In the genomic region with DNA sequence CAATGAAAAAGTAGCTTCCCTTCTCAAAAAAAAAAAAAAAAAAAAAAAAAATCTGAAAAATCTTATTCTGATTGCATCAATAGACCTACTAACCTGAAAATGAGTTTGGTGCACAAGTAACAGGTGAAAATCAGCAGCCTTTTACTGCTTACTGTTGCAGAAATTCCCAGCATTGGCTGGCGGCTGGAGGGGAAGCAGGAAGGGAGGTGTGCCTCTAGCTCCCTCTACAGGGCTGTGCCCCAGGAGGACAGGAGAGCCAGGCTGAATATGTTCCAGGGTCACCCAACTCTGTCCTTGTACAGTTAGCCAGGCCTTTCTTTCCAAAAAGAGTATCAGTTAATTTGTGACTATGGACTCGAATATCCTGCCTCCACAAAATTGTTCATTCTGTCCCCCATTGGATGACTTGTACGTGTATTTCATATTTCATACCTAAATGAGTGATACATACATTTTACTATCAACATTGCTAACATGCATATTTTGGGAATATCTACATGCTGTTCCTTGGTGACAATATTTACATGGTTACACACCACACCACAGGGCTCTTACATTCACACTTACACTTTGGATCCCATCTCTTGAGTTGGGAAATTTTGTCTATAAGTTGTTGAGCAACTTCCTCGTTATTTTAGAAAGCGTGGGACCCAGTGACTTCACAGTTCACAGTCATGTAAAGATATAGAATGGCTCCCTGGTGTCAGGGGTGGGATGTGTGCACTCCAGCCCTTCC, we compare ENCODE assay signal across 9 cellular contexts.
DNase-seq lines count a peak whose midpoint lies in the region; ATAC-seq and TF ChIP-seq lines count a peak whose summit lies in the region.
"Had no signal": no experiment of that assay in that cellular context is flagged by ENCODE, and none has a peak within 500 bp of the region (broad histone marks: within the 10 kb centered on the region; RNA-seq: fewer than 3 reads in every experiment).

No MANE protein-coding gene starts in this region.

- peak overlapping the region in 1 of 2 donors; percentile 67 for H3K27ac ChIP-seq in lung (ENCODE audit: low read depth in 1 of 2, low read length in 1 of 2)

- no peak overlapping the region for H3K4me3 Mint-ChIP-seq in activated CD4-positive, alpha-beta T cell treated with anti-CD3 and anti-CD28 coated beads for 36 hours
- H3K4me3 Mint-ChIP-seq: naive B cell had no signal

- peaks cover 0 to 15% of the 10 kb centered on the region in 2 donors for H3K4me1 ChIP-seq in lung (ENCODE audit: control insufficient read depth in 2 of 2, insufficient read depth in 2 of 2, low read length in 2 of 2)

- WGBS in lung, 2 donors = 24 to 35% methylated on average over 5 of the region's 5 CpGs

- DNase-seq in AG09309 (ENCODE audit: low read depth) (no peak), NCI-H1694 treated with DMSO at 0.1 percent for 48 hours (lab: John Stamatoyannopoulos, UW) (peak; percentile 43), lung (ENCODE audit: low spot score) (peak; percentile 77)
- peak; percentile 76 for DNase-seq in activated CD4-positive, alpha-beta T cell treated with anti-CD3 and anti-CD28 coated beads for 36 hours
- DNase-seq in effector CD4-positive, alpha-beta T cell = peak; percentile 33
- DNase-seq in stimulated activated CD8-positive, alpha-beta memory T cell treated with anti-CD3 and anti-CD28 coated beads, Interleukin-12 subunit alpha, Interleukin-12 subunit beta, amount 100 ng/mL, for 1 hour (ENCODE audit: low read depth) = peak; percentile 25
- DNase-seq: naive B cell had no signal

- H3K4me3 ChIP-seq in AG09309 (ENCODE audit: control insufficient read depth, low read depth, low read length) (no peak overlapping the region), lung (no peak overlapping the region)

- H3K27me3 Mint-ChIP-seq in activated CD4-positive, alpha-beta T cell treated with anti-CD3 and anti-CD28 coated beads for 36 hours = peaks cover 26% of the 10 kb centered on the region
- H3K27me3 Mint-ChIP-seq: naive B cell had no signal

- intact Hi-C loops in activated CD4-positive, alpha-beta T cell treated with anti-CD3 and anti-CD28 coated beads for 36 hours (cut with DNase I, micrococcal nuclease) = loop anchor here (1.0 to 5.0 kb wide), 3 partner anchors 81 to 127 kb away; no protein-coding TSS in a partner anchor

- no peaks in the 10 kb centered on the region for H3K27me3 ChIP-seq in lung (ENCODE audit: control insufficient read depth, insufficient read depth)

- no peaks in the 10 kb centered on the region for H3K9me3 Mint-ChIP-seq in activated CD4-positive, alpha-beta T cell treated with anti-CD3 and anti-CD28 coated beads for 36 hours (ENCODE audit: low read depth)
- H3K9me3 Mint-ChIP-seq: naive B cell had no signal

- no peaks in the 10 kb centered on the region for H3K9me3 ChIP-seq in lung (ENCODE audit: control insufficient read depth in 2 of 2, insufficient read depth in 1 of 2, low read length in 1 of 2)

- ATAC-seq in GM19043 (IDR thresholded peaks at IDR 0.05; ENCODE audit: low read depth, unreplicated experiment) (peak; percentile 64), lung (ENCODE audit: insufficient read depth, low FRiP score) (peak; percentile 80), HG02588 (IDR thresholded peaks at IDR 0.05; ENCODE audit: unreplicated experiment) (no peak)
- ATAC-seq in activated CD4-positive, alpha-beta T cell treated with anti-CD3 and anti-CD28 coated beads for 36 hours = peak; percentile 78

- H3K27ac Mint-ChIP-seq in activated CD4-positive, alpha-beta T cell treated with anti-CD3 and anti-CD28 coated beads for 36 hours = no peak overlapping the region

- POLR2A ChIA-PET in activated CD4-positive, alpha-beta T cell treated with anti-CD3 and anti-CD28 coated beads for 36 hours (lab: Charles Lee) = no interaction called here

- TF ChIP-seq CTCF in AG09309 (IDR thresholded peaks at IDR 0.05; ENCODE audit: control insufficient read depth, insufficient read depth, low read depth, low read length, missing control alignments) (peak; percentile 95), lung (IDR thresholded peaks at IDR 0.05; ENCODE audit: control extremely low read depth, extremely low read depth) (peak; percentile 70)

- no peaks in the 10 kb centered on the region for H3K36me3 ChIP-seq in lung (ENCODE audit: control insufficient read depth in 2 of 2, insufficient read depth in 2 of 2, low read length in 2 of 2)

- CTCF ChIA-PET in activated CD4-positive, alpha-beta T cell treated with anti-CD3 and anti-CD28 coated beads for 36 hours (lab: Charles Lee) = interaction anchor here (0.7 to 3.9 kb wide), 16 partner anchors 9 to 135 kb away, joined by 3 to 23 read pairs (median 5); partner anchors contain the start of gene SAMD4A

- peaks cover 12% of the 10 kb centered on the region for H3K4me1 Mint-ChIP-seq in activated CD4-positive, alpha-beta T cell treated with anti-CD3 and anti-CD28 coated beads for 36 hours

- no peaks in the 10 kb centered on the region for H3K36me3 Mint-ChIP-seq in activated CD4-positive, alpha-beta T cell treated with anti-CD3 and anti-CD28 coated beads for 36 hours (ENCODE audit: low read depth)
- H3K36me3 Mint-ChIP-seq: naive B cell had no signal
